ENCODE assay signal across 2 cellular contexts in genomic region chr7:142440219-142441073, GRCh38.
TF ChIP-seq lines count a peak whose summit lies in the region.

No MANE protein-coding gene starts in this region.

TF ChIP-seq in GM23338, 12 proteins besides CTCF, POLR2A, EP300 and RAD21 (continued from another document):
- TF ChIP-seq ZNF462 (CRISPR knock-in tag; IDR thresholded peaks at IDR 0.05) (no peak), JUNB (IDR thresholded peaks at IDR 0.05; ENCODE audit: unreplicated experiment) (no peak), REST (IDR thresholded peaks at IDR 0.05; ENCODE audit: unreplicated experiment) (no peak), EZH2 (IDR thresholded peaks at IDR 0.05; ENCODE audit: low read depth, unreplicated experiment) (no peak), STAT1 (IDR thresholded peaks at IDR 0.05; ENCODE audit: unreplicated experiment) (no peak), CREB1 (CRISPR knock-in tag; IDR thresholded peaks at IDR 0.05; ENCODE audit: low read depth) (no peak), ZNF331 (CRISPR knock-in tag; IDR thresholded peaks at IDR 0.05; ENCODE audit: low read depth) (no peak), ETS1 (IDR thresholded peaks at IDR 0.05) (no peak), POLR2AphosphoS5 (IDR thresholded peaks at IDR 0.05; ENCODE audit: low read depth) (no peak)

TF ChIP-seq in SK-N-SH, 30 proteins besides CTCF, POLR2A, EP300 and RAD21 (continued from another document):
- TF ChIP-seq USF2 (IDR thresholded peaks at IDR 0.05; ENCODE audit: borderline replicate concordance, low read depth, low read length), result no peak
- no peak for TF ChIP-seq ZBTB33 (IDR thresholded peaks at IDR 0.05; ENCODE audit: borderline replicate concordance, low read depth)
- peak; percentile 56; the same call in 1 of the 2 replicates for TF ChIP-seq YY1 (IDR thresholded peaks at IDR 0.05; ENCODE audit: low read depth)
- TF ChIP-seq MXI1 (IDR thresholded peaks at IDR 0.05; ENCODE audit: low read depth, low read length), result no peak
- TF ChIP-seq RFX5 (IDR thresholded peaks at IDR 0.05; ENCODE audit: low read length), result no peak
- no peak; the same call in 1 of the 2 replicates for TF ChIP-seq MAX (IDR thresholded peaks at IDR 0.05; ENCODE audit: low read depth)
- peak; percentile 99 for TF ChIP-seq FOSL2 (IDR thresholded peaks at IDR 0.05; ENCODE audit: borderline replicate concordance, low read depth)
- TF ChIP-seq GATA2 (CRISPR knock-in tag; IDR thresholded peaks at IDR 0.05), result no peak
- no peak for TF ChIP-seq USF1 (IDR thresholded peaks at IDR 0.05; ENCODE audit: borderline replicate concordance, low read depth)
- TF ChIP-seq NFIC (IDR thresholded peaks at IDR 0.05; ENCODE audit: borderline replicate concordance), result peak; percentile 76
- TF ChIP-seq POLR2AphosphoS5 (IDR thresholded peaks at IDR 0.05; ENCODE audit: low read depth, low read length), result peak; percentile 57; the same call in 1 of the 2 replicates
- TF ChIP-seq MEF2A (IDR thresholded peaks at IDR 0.05; ENCODE audit: borderline replicate concordance, low read depth), result no peak
- TF ChIP-seq SMC3 (IDR thresholded peaks at IDR 0.05; ENCODE audit: low read depth, low read length), result no peak
- TF ChIP-seq ELF1 (IDR thresholded peaks at IDR 0.05), result no peak
- TF ChIP-seq RCOR1 (IDR thresholded peaks at IDR 0.05; ENCODE audit: low read length), result no peak
